Comparison of ENCODE assay signal across 17 cellular contexts in the genomic region with DNA sequence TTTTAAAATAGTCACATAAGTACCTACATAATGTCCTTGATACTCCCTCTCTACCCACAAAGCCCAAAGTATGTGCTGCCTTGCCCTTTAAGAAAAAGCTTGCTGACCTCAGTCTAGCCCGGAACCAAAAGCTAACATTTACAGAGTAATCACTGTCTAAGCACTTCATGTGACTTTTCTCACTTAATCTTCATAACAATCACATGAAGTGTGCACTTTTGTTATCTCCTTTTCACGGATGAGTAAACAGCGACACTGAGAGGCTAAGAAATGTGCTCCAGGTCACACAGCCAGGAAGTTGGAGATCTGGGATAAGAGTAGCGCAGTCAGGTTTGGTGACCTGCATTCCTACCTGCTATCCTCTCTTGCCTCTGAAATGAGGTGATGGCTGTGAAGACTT.
DNase-seq lines count a peak whose midpoint lies in the region; ATAC-seq, FAIRE-seq and TF ChIP-seq lines count a peak whose summit lies in the region.
"Had no signal": no experiment of that assay in that cellular context is flagged by ENCODE, and none has a peak within 500 bp of the region (broad histone marks: within the 10 kb centered on the region; RNA-seq: fewer than 3 reads in every experiment).

No MANE protein-coding gene starts in this region.

- H3K9ac ChIP-seq in K562 (ENCODE audit: insufficient read depth in 1 of 2, low read depth in 2 of 2, low read length in 2 of 2) (no peak overlapping the region), mesenchymal stem cell (ENCODE audit: low read length) (no peak overlapping the region)
- H3K9ac ChIP-seq: GM23248, KMS-11 had no signal

- no peak overlapping the region for H2BK12ac ChIP-seq in mesenchymal stem cell (ENCODE audit: low read length in 2 of 2)

- WGBS in K562 (ENCODE audit: insufficient coverage, low coverage, missing lambda C conversion rate), result 25% methylated on average over 4 of the region's 4 CpGs
- WGBS in mesenchymal stem cell, result 44% methylated on average over 4 of the region's 4 CpGs

- 0 out of 5 replicates have a peak, but pooled peaks cover 0 to 4% of the 10 kb centered on the region in 2 experiments for H3K4me1 ChIP-seq in K562 (replicated peaks in 1 of 2; ENCODE audit: control insufficient read depth in 2 of 2, insufficient read depth in 2 of 2, low read length in 2 of 2)
- no peaks in the 10 kb centered on the region for H3K4me1 ChIP-seq in mesenchymal stem cell (ENCODE audit: control insufficient read depth, insufficient read depth, low read depth, low read length)
- H3K4me1 ChIP-seq: esophagus squamous epithelium, spleen had no signal

- H2AFZ ChIP-seq in K562 (ENCODE audit: low read depth, low read length) (no peak overlapping the region), mesenchymal stem cell (ENCODE audit: low read depth, low read length) (no peak overlapping the region)
- H2AFZ ChIP-seq: GM23248 had no signal

- H3K4me2 ChIP-seq in K562 (ENCODE audit: insufficient read depth, low read length), result no peak overlapping the region
- no peak overlapping the region for H3K4me2 ChIP-seq in mesenchymal stem cell (ENCODE audit: low read length, poor library complexity, severe bottlenecking)
- H3K4me2 ChIP-seq: KMS-11 had no signal

- DNase-seq in COLO829 (ENCODE audit: low spot score) (peak; percentile 13), K562 (ENCODE audit: extremely low read depth in 1 of 4, low spot score in 3 of 4) (peak; percentile 24 to 50 (median 36)), mesenchymal stem cell (peak; percentile 53), NOMO-1 (lab: John Stamatoyannopoulos, UW; ENCODE audit: unreplicated experiment in 2 of 2) (no peak), mesenteric fat pad (ENCODE audit: low spot score) (no peak)
- DNase-seq: activated CD8-positive, alpha-beta T cell treated with anti-CD3 and anti-CD28 coated beads, Interleukin-2, amount 10 ng/mL, durations not matched to agents 7 days and 5 days; anterior cingulate cortex; esophagus squamous epithelium; GM23248; hippocampal formation; NCI-H1930; spleen had no signal

- H2BK120ac ChIP-seq in mesenchymal stem cell (ENCODE audit: low read depth, low read length), result no peak overlapping the region

- peak in 1 of 2 experiments; percentile 55; a peak in 2 of 4 replicates for TF ChIP-seq RAD21 in K562 (CRISPR knock-in tag; conservative IDR thresholded peaks at IDR 0.05 in 1 of 2, IDR thresholded peaks at IDR 0.05 in 1 of 2)

- BruUV-seq in K562 (replicated peaks; lab: Mats Ljungman, UMichigan), result no TSS peak

- ATAC-seq in K562 (peak; percentile 89), HG03108 (IDR thresholded peaks at IDR 0.05; ENCODE audit: unreplicated experiment) (no peak), HG03354 (IDR thresholded peaks at IDR 0.05; ENCODE audit: poor library complexity, severe bottlenecking, unreplicated experiment) (no peak)
- ATAC-seq: activated CD8-positive, alpha-beta T cell treated with anti-CD3 and anti-CD28 coated beads, Interleukin-2, amount 10 ng/mL, durations not matched to agents 7 days and 5 days; activated T-helper 17 cell treated with anti-CD3 and anti-CD28 coated beads, Interleukin-2, amount 50 U/mL, for 72 hours had no signal

- H3K18ac ChIP-seq in mesenchymal stem cell (ENCODE audit: low read depth in 1 of 2, low read length in 2 of 2), result no peak overlapping the region

- no peak overlapping the region for H3K4ac ChIP-seq in mesenchymal stem cell (ENCODE audit: low read depth in 1 of 2, low read length in 2 of 2)

- H3K36me3 ChIP-seq in K562 (ENCODE audit: control insufficient read depth, insufficient read depth, low read length) (peaks cover 12% of the 10 kb centered on the region; the same call in 1 of the 3 replicates), mesenchymal stem cell (ENCODE audit: control insufficient read depth in 1 of 2, insufficient read depth in 2 of 2, low read depth in 1 of 2, low read length in 2 of 2) (no peaks in the 10 kb centered on the region)

- TF ChIP-seq CTCF in LNCAP (IDR thresholded peaks at IDR 0.05), result peak; percentile 34; the same call in 1 of the 2 replicates
- TF ChIP-seq CTCF in K562 (IDR thresholded peaks at IDR 0.05 in 2 of 3, conservative IDR thresholded peaks at IDR 0.05 in 1 of 3; ENCODE audit: insufficient read depth in 2 of 3, low read depth in 1 of 3, low read length in 3 of 3), result peak; percentile 31 to 44 (median 38); a peak in 5 of 6 replicates

- H2AK5ac ChIP-seq in mesenchymal stem cell (ENCODE audit: low read length, severe bottlenecking), result no peak overlapping the region

- no peaks in the 10 kb centered on the region for H3K79me1 ChIP-seq in mesenchymal stem cell (replicated peaks; ENCODE audit: low read length, poor library complexity, severe bottlenecking)

- H3K23ac ChIP-seq in mesenchymal stem cell (ENCODE audit: low read length in 2 of 2), result no peak overlapping the region

- TF ChIP-seq EP300 in K562 (IDR thresholded peaks at IDR 0.05; ENCODE audit: low read length), result no peak

- intact Hi-C loops in K562 (cut with micrococcal nuclease), result no loop called here

- H3K9me3 ChIP-seq in K562 (replicated peaks; ENCODE audit: control insufficient read depth, insufficient read depth, low read depth, low read length) (peaks cover 3% of the 10 kb centered on the region; the same call in 1 of the 2 replicates), mesenchymal stem cell (ENCODE audit: control insufficient read depth, low read length) (peaks cover 13% of the 10 kb centered on the region)

- in situ Hi-C loops in K562 (cut with MboI), result no loop called here

- H3K14ac ChIP-seq in mesenchymal stem cell (ENCODE audit: low read length in 2 of 2), result no peak overlapping the region

- H3K79me2 ChIP-seq in K562 (ENCODE audit: control insufficient read depth, insufficient read depth, low read length), result no peaks in the 10 kb centered on the region

- no peak overlapping the region for H2BK15ac ChIP-seq in mesenchymal stem cell (ENCODE audit: low read depth, poor library complexity, severe bottlenecking)

- CTCF ChIA-PET in K562 (lab: Yijun Ruan, JAX; ENCODE audit: low intra/inter-chr PET ratio), result no interaction called here

- no peak overlapping the region for H2BK5ac ChIP-seq in mesenchymal stem cell (ENCODE audit: low read depth, low read length, poor library complexity, severe bottlenecking)

- H3K4me3 ChIP-seq in K562 (no peak overlapping the region), mesenchymal stem cell (ENCODE audit: insufficient read depth in 1 of 2, low read depth in 1 of 2, low read length in 2 of 2) (no peak overlapping the region)
- H3K4me3 ChIP-seq: esophagus squamous epithelium, GM23248, spleen had no signal

- no peaks in the 10 kb centered on the region for H3K9me1 ChIP-seq in K562 (ENCODE audit: control insufficient read depth, insufficient read depth, low read length)

- no peak for TF ChIP-seq POLR2A in K562 (conservative IDR thresholded peaks at IDR 0.05)

- H3K27me3 ChIP-seq in K562 (ENCODE audit: control insufficient read depth in 2 of 2, insufficient read depth in 2 of 2, low read length in 2 of 2) (no peaks in the 10 kb centered on the region; a peak in 1 of 5 replicates), mesenchymal stem cell (ENCODE audit: control insufficient read depth in 1 of 2, insufficient read depth in 1 of 2, low read length in 2 of 2) (no peaks in the 10 kb centered on the region)
- H3K27me3 ChIP-seq: esophagus squamous epithelium, spleen had no signal

- peak; percentile 65 for FAIRE-seq in K562 (lab: Jason Lieb, UNC)

- no peak overlapping the region for H3K27ac ChIP-seq in K562 (ENCODE audit: extremely low read depth, low read depth, low read length)
- no peak overlapping the region for H3K27ac ChIP-seq in mesenchymal stem cell (ENCODE audit: low read length, poor library complexity, severe bottlenecking)
- H3K27ac ChIP-seq: GM23248, KMS-11 had no signal

- H4K91ac ChIP-seq in mesenchymal stem cell (ENCODE audit: low read length), result no peak overlapping the region

- POLR2A ChIA-PET in K562 (lab: Yijun Ruan, JAX), result interaction anchor here (0.6 to 1.8 kb wide), 4 partner anchors 8 to 32 kb away, joined by 3 to 4 read pairs (median 4); no protein-coding TSS in a partner anchor

- H4K8ac ChIP-seq in mesenchymal stem cell (ENCODE audit: low read length), result no peak overlapping the region

- H4K20me1 ChIP-seq in K562 (replicated peaks; ENCODE audit: control insufficient read depth, insufficient read depth, low read length), result no peaks in the 10 kb centered on the region

TF ChIP-seq in K562, 482 proteins besides CTCF, POLR2A, EP300 and RAD21 (continues in another document):
- TF ChIP-seq HDAC8 (tag; IDR thresholded peaks at IDR 0.05), result no peak
- peak; percentile 81 for TF ChIP-seq GATA2 (CRISPR knock-in tag; IDR thresholded peaks at IDR 0.05)
- peak; percentile 85; the same call in 1 of the 2 replicates for TF ChIP-seq NR2C2 (CRISPR knock-in tag; IDR thresholded peaks at IDR 0.05)
- TF ChIP-seq NR2C2 (tag; IDR thresholded peaks at IDR 0.05), result peak; percentile 97
- TF ChIP-seq, protein P1, sequence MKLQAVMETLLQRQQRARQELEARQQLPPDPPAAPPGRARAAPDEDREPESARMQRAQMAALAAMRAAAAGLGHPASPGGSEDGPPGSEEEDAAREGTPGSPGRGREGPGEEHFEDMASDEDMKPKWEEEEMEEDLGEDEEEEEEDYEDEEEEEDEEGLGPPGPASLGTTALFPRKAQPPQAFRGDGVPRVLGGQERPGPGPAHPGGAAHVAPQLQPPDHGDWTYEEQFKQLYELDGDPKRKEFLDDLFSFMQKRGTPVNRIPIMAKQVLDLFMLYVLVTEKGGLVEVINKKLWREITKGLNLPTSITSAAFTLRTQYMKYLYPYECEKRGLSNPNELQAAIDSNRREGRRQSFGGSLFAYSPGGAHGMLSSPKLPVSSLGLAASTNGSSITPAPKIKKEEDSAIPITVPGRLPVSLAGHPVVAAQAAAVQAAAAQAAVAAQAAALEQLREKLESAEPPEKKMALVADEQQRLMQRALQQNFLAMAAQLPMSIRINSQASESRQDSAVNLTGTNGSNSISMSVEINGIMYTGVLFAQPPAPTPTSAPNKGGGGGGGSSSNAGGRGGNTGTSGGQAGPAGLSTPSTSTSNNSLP (IDR thresholded peaks at IDR 0.05; ENCODE audit: borderline replicate concordance, low read depth, low read length), result no peak
- TF ChIP-seq ZBTB7A (IDR thresholded peaks at IDR 0.05; ENCODE audit: borderline replicate concordance, control insufficient read depth, low read depth, low read length), result no peak
- TF ChIP-seq, protein P2, sequence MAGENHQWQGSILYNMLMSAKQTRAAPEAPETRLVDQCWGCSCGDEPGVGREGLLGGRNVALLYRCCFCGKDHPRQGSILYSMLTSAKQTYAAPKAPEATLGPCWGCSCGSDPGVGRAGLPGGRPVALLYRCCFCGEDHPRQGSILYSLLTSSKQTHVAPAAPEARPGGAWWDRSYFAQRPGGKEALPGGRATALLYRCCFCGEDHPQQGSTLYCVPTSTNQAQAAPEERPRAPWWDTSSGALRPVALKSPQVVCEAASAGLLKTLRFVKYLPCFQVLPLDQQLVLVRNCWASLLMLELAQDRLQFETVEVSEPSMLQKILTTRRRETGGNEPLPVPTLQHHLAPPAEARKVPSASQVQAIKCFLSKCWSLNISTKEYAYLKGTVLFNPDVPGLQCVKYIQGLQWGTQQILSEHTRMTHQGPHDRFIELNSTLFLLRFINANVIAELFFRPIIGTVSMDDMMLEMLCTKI (IDR thresholded peaks at IDR 0.05; ENCODE audit: partially characterized antibody), result no peak

Comparison
In these comparisons a context has a peak if more than half of its experiments do, and no peak if none do; other contexts are left out.
1. DNase-seq: peak in COLO829 (single experiment), K562 (4 of 4) and mesenchymal stem cell (single experiment); none in NOMO-1 (0 of 2) and mesenteric fat pad (single experiment).